ENCODE assay signal across 1 cellular context in the genomic region with DNA sequence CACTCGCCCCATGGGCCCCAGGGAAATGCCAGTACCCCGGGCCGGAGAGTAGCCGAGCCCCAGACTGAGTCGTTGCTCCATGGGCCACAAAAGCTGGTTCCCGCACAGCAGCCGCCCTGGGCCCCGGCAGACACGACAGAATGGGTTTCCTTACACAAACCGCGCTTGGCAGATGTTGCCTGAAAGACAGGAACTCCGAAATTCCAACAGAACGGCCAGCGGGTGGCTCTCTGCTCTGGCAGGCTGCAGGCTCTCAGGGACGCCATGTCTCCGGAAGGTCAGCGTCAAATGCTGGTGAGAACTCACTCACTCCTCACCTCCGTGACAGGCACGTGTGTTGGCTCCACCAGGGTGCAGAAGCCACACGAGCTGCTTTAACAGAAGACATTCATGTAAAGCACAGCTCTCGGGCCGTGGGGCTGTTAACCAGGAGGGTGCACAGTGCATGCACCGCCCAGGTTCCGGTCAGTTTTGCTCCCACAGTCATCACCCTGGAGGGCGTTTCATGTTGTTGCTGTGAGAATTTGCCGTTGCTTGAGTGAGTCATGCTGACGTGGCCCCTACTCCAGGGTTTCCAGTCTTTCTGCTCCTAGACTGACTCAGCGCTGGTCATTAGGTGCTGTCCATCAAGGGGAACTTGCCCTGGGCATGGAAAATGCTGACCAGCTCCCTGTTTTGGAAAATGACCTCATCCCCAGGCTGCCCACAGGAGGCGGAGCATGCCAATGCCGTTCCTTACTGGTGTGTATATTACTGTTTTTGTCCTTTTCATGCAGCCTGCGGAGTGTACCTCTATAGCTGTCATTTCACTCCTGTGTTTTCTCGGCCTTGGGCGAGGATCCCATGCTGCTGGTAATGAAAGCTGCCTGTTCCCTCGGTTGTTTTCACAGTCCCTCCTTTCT.
TF ChIP-seq lines count a peak whose summit lies in the region.

No MANE protein-coding gene starts in this region.

TF ChIP-seq in HepG2, 621 proteins besides CTCF, POLR2A, EP300 and RAD21 (continued from another document and continues in another):
- TF ChIP-seq, protein P1, sequence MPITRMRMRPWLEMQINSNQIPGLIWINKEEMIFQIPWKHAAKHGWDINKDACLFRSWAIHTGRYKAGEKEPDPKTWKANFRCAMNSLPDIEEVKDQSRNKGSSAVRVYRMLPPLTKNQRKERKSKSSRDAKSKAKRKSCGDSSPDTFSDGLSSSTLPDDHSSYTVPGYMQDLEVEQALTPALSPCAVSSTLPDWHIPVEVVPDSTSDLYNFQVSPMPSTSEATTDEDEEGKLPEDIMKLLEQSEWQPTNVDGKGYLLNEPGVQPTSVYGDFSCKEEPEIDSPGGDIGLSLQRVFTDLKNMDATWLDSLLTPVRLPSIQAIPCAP (CRISPR knock-in tag; IDR thresholded peaks at IDR 0.05; ENCODE audit: low read depth), result peak; percentile 66; the same call in 1 of the 2 replicates
- no peak for TF ChIP-seq TEAD2 (CRISPR knock-in tag; IDR thresholded peaks at IDR 0.05)
- TF ChIP-seq ARID2 (CRISPR knock-in tag; IDR thresholded peaks at IDR 0.05; ENCODE audit: borderline replicate concordance), result no peak
- TF ChIP-seq, protein P2, sequence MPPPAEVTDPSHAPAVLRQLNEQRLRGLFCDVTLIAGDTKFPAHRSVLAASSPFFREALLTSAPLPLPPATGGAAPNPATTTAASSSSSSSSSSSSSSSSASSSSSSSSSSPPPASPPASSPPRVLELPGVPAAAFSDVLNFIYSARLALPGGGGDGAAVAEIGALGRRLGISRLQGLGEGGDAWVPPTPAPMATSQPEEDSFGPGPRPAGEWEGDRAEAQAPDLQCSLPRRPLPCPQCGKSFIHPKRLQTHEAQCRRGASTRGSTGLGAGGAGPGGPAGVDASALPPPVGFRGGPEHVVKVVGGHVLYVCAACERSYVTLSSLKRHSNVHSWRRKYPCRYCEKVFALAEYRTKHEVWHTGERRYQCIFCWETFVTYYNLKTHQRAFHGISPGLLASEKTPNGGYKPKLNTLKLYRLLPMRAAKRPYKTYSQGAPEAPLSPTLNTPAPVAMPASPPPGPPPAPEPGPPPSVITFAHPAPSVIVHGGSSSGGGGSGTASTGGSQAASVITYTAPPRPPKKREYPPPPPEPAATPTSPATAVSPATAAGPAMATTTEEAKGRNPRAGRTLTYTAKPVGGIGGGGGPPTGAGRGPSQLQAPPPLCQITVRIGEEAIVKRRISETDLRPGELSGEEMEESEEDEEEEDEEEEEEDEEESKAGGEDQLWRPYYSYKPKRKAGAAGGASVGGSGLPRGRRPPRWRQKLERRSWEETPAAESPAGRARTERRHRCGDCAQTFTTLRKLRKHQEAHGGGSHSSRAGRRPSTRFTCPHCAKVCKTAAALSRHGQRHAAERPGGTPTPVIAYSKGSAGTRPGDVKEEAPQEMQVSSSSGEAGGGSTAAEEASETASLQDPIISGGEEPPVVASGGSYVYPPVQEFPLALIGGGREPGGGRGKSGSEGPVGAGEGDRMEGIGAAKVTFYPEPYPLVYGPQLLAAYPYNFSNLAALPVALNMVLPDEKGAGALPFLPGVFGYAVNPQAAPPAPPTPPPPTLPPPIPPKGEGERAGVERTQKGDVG (CRISPR knock-in tag; IDR thresholded peaks at IDR 0.05; ENCODE audit: borderline replicate concordance), result no peak
- TF ChIP-seq ZNF709 (CRISPR knock-in tag; IDR thresholded peaks at IDR 0.05), result peak; percentile 87
- TF ChIP-seq GFI1 (CRISPR knock-in tag; IDR thresholded peaks at IDR 0.05; ENCODE audit: borderline replicate concordance), result no peak
- TF ChIP-seq ZNF350 (CRISPR knock-in tag; IDR thresholded peaks at IDR 0.05; ENCODE audit: borderline replicate concordance, low read depth), result no peak
- no peak for TF ChIP-seq ZNF30 (CRISPR knock-in tag; IDR thresholded peaks at IDR 0.05)
- TF ChIP-seq ZNF788 (CRISPR knock-in tag; IDR thresholded peaks at IDR 0.05; ENCODE audit: borderline replicate concordance), result peak; percentile 80; the same call in 1 of the 2 replicates
- no peak for TF ChIP-seq ZNF136 (CRISPR knock-in tag; IDR thresholded peaks at IDR 0.05; ENCODE audit: low read depth)
- TF ChIP-seq BORCS8-MEF2B (CRISPR knock-in tag; IDR thresholded peaks at IDR 0.05), result peak; percentile 65; the same call in 1 of the 2 replicates
- no peak for TF ChIP-seq NFIC (IDR thresholded peaks at IDR 0.05; ENCODE audit: low read length)
- TF ChIP-seq MTA3 (CRISPR knock-in tag; IDR thresholded peaks at IDR 0.05), result no peak
- TF ChIP-seq HNRNPLL (IDR thresholded peaks at IDR 0.05; ENCODE audit: low read depth, low read length, poor library complexity, severe bottlenecking), result no peak
- no peak for TF ChIP-seq PCBP2 (optimal IDR thresholded peaks at IDR 0.05; ENCODE audit: low read depth, low read length, poor library complexity, severe bottlenecking)
- TF ChIP-seq ZFP36L1 (CRISPR knock-in tag; IDR thresholded peaks at IDR 0.05), result peak; percentile 84; the same call in 1 of the 2 replicates
- TF ChIP-seq ETV5 (CRISPR knock-in tag; IDR thresholded peaks at IDR 0.05; ENCODE audit: borderline replicate concordance), result peak; percentile 64
- no peak for TF ChIP-seq ZNF713 (CRISPR knock-in tag; IDR thresholded peaks at IDR 0.05)
- TF ChIP-seq KDM4B (CRISPR knock-in tag; IDR thresholded peaks at IDR 0.05), result no peak
- TF ChIP-seq MXD4 (CRISPR knock-in tag; IDR thresholded peaks at IDR 0.05), result peak; percentile 72; the same call in 1 of the 2 replicates
- TF ChIP-seq FOXA1 (IDR thresholded peaks at IDR 0.05), result no peak
- no peak for TF ChIP-seq FOXA1 (CRISPR knock-in tag; IDR thresholded peaks at IDR 0.05)
- TF ChIP-seq, protein P3, sequence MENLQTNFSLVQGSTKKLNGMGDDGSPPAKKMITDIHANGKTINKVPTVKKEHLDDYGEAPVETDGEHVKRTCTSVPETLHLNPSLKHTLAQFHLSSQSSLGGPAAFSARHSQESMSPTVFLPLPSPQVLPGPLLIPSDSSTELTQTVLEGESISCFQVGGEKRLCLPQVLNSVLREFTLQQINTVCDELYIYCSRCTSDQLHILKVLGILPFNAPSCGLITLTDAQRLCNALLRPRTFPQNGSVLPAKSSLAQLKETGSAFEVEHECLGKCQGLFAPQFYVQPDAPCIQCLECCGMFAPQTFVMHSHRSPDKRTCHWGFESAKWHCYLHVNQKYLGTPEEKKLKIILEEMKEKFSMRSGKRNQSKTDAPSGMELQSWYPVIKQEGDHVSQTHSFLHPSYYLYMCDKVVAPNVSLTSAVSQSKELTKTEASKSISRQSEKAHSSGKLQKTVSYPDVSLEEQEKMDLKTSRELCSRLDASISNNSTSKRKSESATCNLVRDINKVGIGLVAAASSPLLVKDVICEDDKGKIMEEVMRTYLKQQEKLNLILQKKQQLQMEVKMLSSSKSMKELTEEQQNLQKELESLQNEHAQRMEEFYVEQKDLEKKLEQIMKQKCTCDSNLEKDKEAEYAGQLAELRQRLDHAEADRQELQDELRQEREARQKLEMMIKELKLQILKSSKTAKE (CRISPR knock-in tag; IDR thresholded peaks at IDR 0.05; ENCODE audit: borderline replicate concordance), result no peak
- TF ChIP-seq ZNF251 (CRISPR knock-in tag; IDR thresholded peaks at IDR 0.05), result 0 out of 2 replicates have a peak, but pooled peaks have one; percentile 54
- TF ChIP-seq NCOA5 (CRISPR knock-in tag; IDR thresholded peaks at IDR 0.05), result no peak
- no peak for TF ChIP-seq CHCHD3 (CRISPR knock-in tag; IDR thresholded peaks at IDR 0.05)
- TF ChIP-seq MTF2 (CRISPR knock-in tag; IDR thresholded peaks at IDR 0.05; ENCODE audit: borderline replicate concordance), result no peak
- TF ChIP-seq, protein P4, sequence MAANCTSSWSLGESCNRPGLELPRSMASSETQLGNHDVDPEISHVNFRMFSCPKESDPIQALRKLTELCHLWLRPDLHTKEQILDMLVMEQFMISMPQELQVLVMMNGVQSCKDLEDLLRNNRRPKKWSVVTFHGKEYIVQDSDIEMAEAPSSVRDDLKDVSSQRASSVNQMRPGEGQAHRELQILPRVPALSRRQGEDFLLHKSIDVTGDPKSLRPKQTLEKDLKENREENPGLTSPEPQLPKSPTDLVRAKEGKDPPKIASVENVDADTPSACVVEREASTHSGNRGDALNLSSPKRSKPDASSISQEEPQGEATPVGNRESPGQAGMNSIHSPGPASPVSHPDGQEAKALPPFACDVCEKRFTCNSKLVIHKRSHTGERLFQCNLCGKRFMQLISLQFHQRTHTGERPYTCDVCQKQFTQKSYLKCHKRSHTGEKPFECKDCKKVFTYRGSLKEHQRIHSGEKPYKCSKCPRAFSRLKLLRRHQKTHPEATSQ (CRISPR knock-in tag; IDR thresholded peaks at IDR 0.05; ENCODE audit: borderline replicate concordance), result no peak
- TF ChIP-seq CCDC6 (CRISPR knock-in tag; IDR thresholded peaks at IDR 0.05), result no peak
- TF ChIP-seq ZNF235 (CRISPR knock-in tag; IDR thresholded peaks at IDR 0.05; ENCODE audit: borderline replicate concordance), result no peak
- TF ChIP-seq ARNTL (CRISPR knock-in tag; IDR thresholded peaks at IDR 0.05), result no peak
- no peak for TF ChIP-seq RBAK (CRISPR knock-in tag; IDR thresholded peaks at IDR 0.05)
- TF ChIP-seq ZNF329 (CRISPR knock-in tag; IDR thresholded peaks at IDR 0.05; ENCODE audit: low read depth), result no peak
- no peak for TF ChIP-seq ZNF562 (CRISPR knock-in tag; IDR thresholded peaks at IDR 0.05; ENCODE audit: borderline replicate concordance)
- no peak for TF ChIP-seq ZNF780A (CRISPR knock-in tag; IDR thresholded peaks at IDR 0.05)
- peak; percentile 83 for TF ChIP-seq SALL1 (CRISPR knock-in tag; IDR thresholded peaks at IDR 0.05)
- TF ChIP-seq, protein P5, sequence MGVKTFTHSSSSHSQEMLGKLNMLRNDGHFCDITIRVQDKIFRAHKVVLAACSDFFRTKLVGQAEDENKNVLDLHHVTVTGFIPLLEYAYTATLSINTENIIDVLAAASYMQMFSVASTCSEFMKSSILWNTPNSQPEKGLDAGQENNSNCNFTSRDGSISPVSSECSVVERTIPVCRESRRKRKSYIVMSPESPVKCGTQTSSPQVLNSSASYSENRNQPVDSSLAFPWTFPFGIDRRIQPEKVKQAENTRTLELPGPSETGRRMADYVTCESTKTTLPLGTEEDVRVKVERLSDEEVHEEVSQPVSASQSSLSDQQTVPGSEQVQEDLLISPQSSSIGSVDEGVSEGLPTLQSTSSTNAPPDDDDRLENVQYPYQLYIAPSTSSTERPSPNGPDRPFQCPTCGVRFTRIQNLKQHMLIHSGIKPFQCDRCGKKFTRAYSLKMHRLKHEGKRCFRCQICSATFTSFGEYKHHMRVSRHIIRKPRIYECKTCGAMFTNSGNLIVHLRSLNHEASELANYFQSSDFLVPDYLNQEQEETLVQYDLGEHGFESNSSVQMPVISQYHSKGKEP (CRISPR knock-in tag; IDR thresholded peaks at IDR 0.05), result 0 out of 2 replicates have a peak, but pooled peaks have one; percentile 19
- TF ChIP-seq ZNF446 (CRISPR knock-in tag; IDR thresholded peaks at IDR 0.05), result no peak
- TF ChIP-seq CBFB (CRISPR knock-in tag; IDR thresholded peaks at IDR 0.05), result no peak
- TF ChIP-seq ZBTB38 (CRISPR knock-in tag; IDR thresholded peaks at IDR 0.05), result 0 out of 2 replicates have a peak, but pooled peaks have one; percentile 39
- TF ChIP-seq, protein P6, sequence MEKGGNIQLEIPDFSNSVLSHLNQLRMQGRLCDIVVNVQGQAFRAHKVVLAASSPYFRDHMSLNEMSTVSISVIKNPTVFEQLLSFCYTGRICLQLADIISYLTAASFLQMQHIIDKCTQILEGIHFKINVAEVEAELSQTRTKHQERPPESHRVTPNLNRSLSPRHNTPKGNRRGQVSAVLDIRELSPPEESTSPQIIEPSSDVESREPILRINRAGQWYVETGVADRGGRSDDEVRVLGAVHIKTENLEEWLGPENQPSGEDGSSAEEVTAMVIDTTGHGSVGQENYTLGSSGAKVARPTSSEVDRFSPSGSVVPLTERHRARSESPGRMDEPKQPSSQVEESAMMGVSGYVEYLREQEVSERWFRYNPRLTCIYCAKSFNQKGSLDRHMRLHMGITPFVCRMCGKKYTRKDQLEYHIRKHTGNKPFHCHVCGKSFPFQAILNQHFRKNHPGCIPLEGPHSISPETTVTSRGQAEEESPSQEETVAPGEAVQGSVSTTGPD (CRISPR knock-in tag; IDR thresholded peaks at IDR 0.05), result no peak
- peak; percentile 64; the same call in 1 of the 2 replicates for TF ChIP-seq ARNT2 (CRISPR knock-in tag; IDR thresholded peaks at IDR 0.05; ENCODE audit: low read depth)
- no peak for TF ChIP-seq SMARCC2 (IDR thresholded peaks at IDR 0.05)
- 0 out of 2 replicates have a peak, but pooled peaks have one; percentile 26 for TF ChIP-seq GZF1 (CRISPR knock-in tag; IDR thresholded peaks at IDR 0.05)
- TF ChIP-seq MEF2D (CRISPR knock-in tag; IDR thresholded peaks at IDR 0.05), result peak; percentile 64; the same call in 1 of the 2 replicates
- TF ChIP-seq ZNF644 (CRISPR knock-in tag; IDR thresholded peaks at IDR 0.05; ENCODE audit: low read depth), result peak; percentile 52; the same call in 1 of the 2 replicates
- TF ChIP-seq, protein P7, sequence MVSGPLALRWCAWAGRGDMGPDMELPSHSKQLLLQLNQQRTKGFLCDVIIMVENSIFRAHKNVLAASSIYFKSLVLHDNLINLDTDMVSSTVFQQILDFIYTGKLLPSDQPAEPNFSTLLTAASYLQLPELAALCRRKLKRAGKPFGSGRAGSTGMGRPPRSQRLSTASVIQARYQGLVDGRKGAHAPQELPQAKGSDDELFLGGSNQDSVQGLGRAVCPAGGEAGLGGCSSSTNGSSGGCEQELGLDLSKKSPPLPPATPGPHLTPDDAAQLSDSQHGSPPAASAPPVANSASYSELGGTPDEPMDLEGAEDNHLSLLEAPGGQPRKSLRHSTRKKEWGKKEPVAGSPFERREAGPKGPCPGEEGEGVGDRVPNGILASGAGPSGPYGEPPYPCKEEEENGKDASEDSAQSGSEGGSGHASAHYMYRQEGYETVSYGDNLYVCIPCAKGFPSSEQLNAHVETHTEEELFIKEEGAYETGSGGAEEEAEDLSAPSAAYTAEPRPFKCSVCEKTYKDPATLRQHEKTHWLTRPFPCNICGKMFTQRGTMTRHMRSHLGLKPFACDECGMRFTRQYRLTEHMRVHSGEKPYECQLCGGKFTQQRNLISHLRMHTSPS (CRISPR knock-in tag; IDR thresholded peaks at IDR 0.05; ENCODE audit: low read depth), result no peak; the same call in 1 of the 2 replicates
- TF ChIP-seq KDM5A (IDR thresholded peaks at IDR 0.05; ENCODE audit: borderline replicate concordance, low read length), result no peak
- TF ChIP-seq ZNF660 (CRISPR knock-in tag; IDR thresholded peaks at IDR 0.05; ENCODE audit: borderline replicate concordance, low read depth), result no peak
- no peak for TF ChIP-seq ZSCAN29 (CRISPR knock-in tag; conservative IDR thresholded peaks at IDR 0.05)
- no peak for TF ChIP-seq ZNF549 (CRISPR knock-in tag; IDR thresholded peaks at IDR 0.05)
- 0 out of 2 replicates have a peak, but pooled peaks have one; percentile 54 for TF ChIP-seq ZNF616 (CRISPR knock-in tag; IDR thresholded peaks at IDR 0.05; ENCODE audit: low read depth)
- peak; percentile 45; the same call in 1 of the 2 replicates for TF ChIP-seq ZFY (CRISPR knock-in tag; IDR thresholded peaks at IDR 0.05)
- TF ChIP-seq ZNF605 (CRISPR knock-in tag; IDR thresholded peaks at IDR 0.05), result peak; percentile 78; the same call in 1 of the 2 replicates
- TF ChIP-seq SOX5 (CRISPR knock-in tag; IDR thresholded peaks at IDR 0.05; ENCODE audit: borderline replicate concordance), result peak; percentile 30; the same call in 1 of the 2 replicates
- TF ChIP-seq SIN3A (IDR thresholded peaks at IDR 0.05; ENCODE audit: borderline replicate concordance, low read depth, low read length), result no peak
- no peak for TF ChIP-seq ZSCAN20 (CRISPR knock-in tag; IDR thresholded peaks at IDR 0.05; ENCODE audit: borderline replicate concordance)
- TF ChIP-seq CAMTA2 (CRISPR knock-in tag; IDR thresholded peaks at IDR 0.05; ENCODE audit: borderline replicate concordance), result no peak
